8 cellular contexts compared by ENCODE assay signal in genomic region chr13:25318931-25319330, GRCh38. TPM values are rescaled to one million over a fixed set of nuclear protein-coding genes. Genes with fewer than 3 reads are reported as not detected.
DNase-seq lines count a peak whose midpoint lies in the region; TF ChIP-seq lines count a peak whose summit lies in the region.
"Not testable (repeated sequence)": the region's sequence is repeated elsewhere in the genome, so short reads cannot be mapped to it uniquely, and the experiment has no call there.

No MANE protein-coding gene starts in this region.

- peak overlapping the region in 1 of 5 experiments; percentile 10 for H3K4me3 Mint-ChIP-seq in brain

- not testable (repeated sequence) for H3K27me3 Mint-ChIP-seq in brain

- H3K27me3 ChIP-seq in GM23248 (replicated peaks; ENCODE audit: insufficient read depth), result not testable (repeated sequence)

- WGBS in GM23248 (ENCODE audit: low coverage in 1 of 2, low lambda C conversion rate in 2 of 2, missing lambda C conversion rate in 2 of 2), 2 experiments, result 70 to 81% methylated on average over 3 of the region's 3 CpGs

- H3K4me2 ChIP-seq in GM23248 (ENCODE audit: unreplicated experiment), result not testable (repeated sequence)

- H3K27ac Mint-ChIP-seq in brain, result peak overlapping the region in 3 of 5 experiments; percentile 55 to 84 (median 72)

- H3K27ac ChIP-seq in GM23248 (peak overlapping the region; percentile 35; the same call in 1 of the 2 replicates), epithelial cell of prostate (peak overlapping the region; percentile 95)

- H3K9me3 Mint-ChIP-seq in brain, result not testable (repeated sequence)

- H3K36me3 Mint-ChIP-seq in brain, result peaks cover 37% of the 10 kb centered on the region

- H3K9me2 ChIP-seq in GM23248 (ENCODE audit: insufficient read depth), result not testable (repeated sequence)

- not testable (repeated sequence) for H3K9ac ChIP-seq in GM23248

- POLR2A ChIA-PET in AG04449 (lab: Yijun Ruan, JAX), result not testable (repeated sequence)

- not testable (repeated sequence) for TF ChIP-seq CTCF in AG04449 (IDR thresholded peaks at IDR 0.05; ENCODE audit: insufficient read depth, low read length, missing control alignments); brain (conservative IDR thresholded peaks at IDR 0.05)

- peaks cover 15% of the 10 kb centered on the region; the same call in 1 of the 2 replicates for H3F3A ChIP-seq in GM23248 (ENCODE audit: insufficient read depth)

- peaks cover 82% of the 10 kb centered on the region for H3K79me2 ChIP-seq in GM23248 (ENCODE audit: insufficient read depth)

- H3K36me3 ChIP-seq in GM23248 (ENCODE audit: low read depth), result peaks cover 81% of the 10 kb centered on the region

- not testable (repeated sequence) for H4K20me1 ChIP-seq in GM23248 (ENCODE audit: insufficient read depth)

- H3K9me3 ChIP-seq in GM23248 (ENCODE audit: low read depth), result not testable (repeated sequence)

- H3K4me3 ChIP-seq in AG04449 (ENCODE audit: low read depth, low read length); GM23248: not testable (repeated sequence)

- not testable (repeated sequence) for H3K4me1 ChIP-seq in GM23248 (ENCODE audit: insufficient read depth)

- CTCF ChIA-PET in AG04449 (lab: Yijun Ruan, JAX), result not testable (repeated sequence)

- peaks cover 17% of the 10 kb centered on the region for H3K4me1 Mint-ChIP-seq in brain

- DNase-seq in AG04449 (ENCODE audit: low read depth, low spot score) (peak; percentile 14), GM23248 (peak; percentile 71), NCI-H524 (lab: John Stamatoyannopoulos, UW) (peak; percentile 38 to 69), SW 1271 (lab: John Stamatoyannopoulos, UW) (peak; percentile 2 to 13), epithelial cell of prostate (ENCODE audit: low read depth, low spot score) (peak; percentile 36), foreskin melanocyte (peak; percentile 18), renal cortical epithelial cell (ENCODE audit: low read depth) (peak; percentile 69)

- in situ Hi-C loops in GM23248 (cut with MboI), result not testable (repeated sequence)

- not testable (repeated sequence) for H2AFZ ChIP-seq in GM23248

RNA-seq across cellular contexts. Expression of gene NUP58, which starts 17.5 kb away (rescaled TPM):
- total RNA-seq in GM23248 (2014; rRNA removed; shearing (Covaris generic)), result 54.8 and 62.9 TPM in 2 replicates
- polyA plus RNA-seq in GM23248 (2016; fragmentation: Nextera tagmentation; extraction: Ambion mirVana) (22.5 and 22.6 TPM in 2 replicates), brain (ENCODE audit: insufficient read depth, low read depth, low replicate concordance) (15.4 TPM)
- 60.9 and 86.1 TPM in 2 replicates for total RNA-seq in renal cortical epithelial cell

RNA-seq across cellular contexts. Expression of gene MTMR6, which starts 31.6 kb away (rescaled TPM):
- total RNA-seq in GM23248 (2014; rRNA removed; shearing (Covaris generic)), result 37.2 and 40.8 TPM in 2 replicates
- 25.5 and 26.1 TPM in 2 replicates for polyA plus RNA-seq in GM23248 (2016; fragmentation: Nextera tagmentation; extraction: Ambion mirVana)
- 6.5 TPM for polyA plus RNA-seq in brain (ENCODE audit: insufficient read depth, low read depth, low replicate concordance)
- total RNA-seq in renal cortical epithelial cell, result 25.3 and 43.9 TPM in 2 replicates

RNA-seq across cellular contexts. Expression of gene ATP8A2, which starts 52.8 kb away (rescaled TPM):
- total RNA-seq in GM23248 (2014; rRNA removed; shearing (Covaris generic)), result under 0.01 TPM in 1 of 2 replicates, not detected in the other
- polyA plus RNA-seq in GM23248 (2016; fragmentation: Nextera tagmentation; extraction: Ambion mirVana), result 0.05 TPM in 2 replicates
- 24.9 TPM for polyA plus RNA-seq in brain (ENCODE audit: insufficient read depth, low read depth, low replicate concordance)
- 2.7 and 12.3 TPM in 2 replicates for total RNA-seq in renal cortical epithelial cell

Comparison
In these comparisons a context has a peak if more than half of its experiments do, and no peak if none do; other contexts are left out.
1. DNase-seq: peak in every context shown above with its lines; median percentile 71 in GM23248; 69 in renal cortical epithelial cell; 54 in NCI-H524; 36 in epithelial cell of prostate; 18 in foreskin melanocyte; 14 in AG04449; 8 in SW 1271.